ENCODE assay signal across 9 cellular contexts in the genomic region with DNA sequence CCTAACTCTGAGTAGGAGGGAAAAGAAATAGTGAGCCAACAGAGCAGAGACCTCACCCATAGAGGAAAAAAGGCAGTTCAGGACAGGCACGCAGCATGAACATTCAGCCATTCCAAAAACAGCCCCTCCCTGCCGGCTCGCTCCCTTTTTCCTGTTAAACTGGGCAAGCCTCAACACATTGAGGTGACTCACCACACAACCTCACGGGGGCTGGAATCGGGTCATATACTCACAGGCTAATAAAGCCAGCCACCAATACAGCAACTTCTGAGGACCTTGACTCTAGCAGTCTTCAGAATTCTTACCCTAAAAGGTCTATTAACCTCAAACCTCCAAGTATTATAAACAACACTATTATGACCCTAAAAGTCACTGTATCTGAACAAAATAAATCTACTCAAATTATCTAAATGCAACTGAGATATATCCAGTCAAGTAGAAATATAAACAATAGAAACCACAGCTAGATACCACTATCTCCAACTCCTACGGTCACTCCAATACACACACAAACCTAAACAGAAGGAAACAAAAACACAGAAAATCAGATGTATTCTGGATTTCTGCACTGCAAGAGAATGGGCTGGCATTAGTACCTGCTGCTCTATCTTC. TPM values are rescaled to one million over a fixed set of nuclear protein-coding genes. Genes with fewer than 3 reads are reported as not detected.
DNase-seq lines count a peak whose midpoint lies in the region; ATAC-seq and TF ChIP-seq lines count a peak whose summit lies in the region.
"Had no signal": no experiment of that assay in that cellular context is flagged by ENCODE, and none has a peak within 500 bp of the region (broad histone marks: within the 10 kb centered on the region; RNA-seq: fewer than 3 reads in every experiment).

No MANE protein-coding gene starts in this region.

- no peaks in the 10 kb centered on the region for H3K9me3 Mint-ChIP-seq in MCF 10A (ENCODE audit: unreplicated experiment)
- H3K9me3 Mint-ChIP-seq in activated CD8-positive, alpha-beta T cell treated with anti-CD3 and anti-CD28 coated beads, Interleukin-2, amount 10 ng/mL, durations not matched to agents 7 days and 5 days (ENCODE audit: insufficient read depth): no peaks in the 10 kb centered on the region

- TSS peak; percentile 91 for BruUV-seq in MCF 10A (replicated peaks; lab: Mats Ljungman, UMichigan)

- H3K27me3 Mint-ChIP-seq in MCF 10A (ENCODE audit: insufficient read depth, unreplicated experiment): no peaks in the 10 kb centered on the region
- no peaks in the 10 kb centered on the region for H3K27me3 Mint-ChIP-seq in activated CD8-positive, alpha-beta T cell treated with anti-CD3 and anti-CD28 coated beads, Interleukin-2, amount 10 ng/mL, durations not matched to agents 7 days and 5 days (ENCODE audit: low read depth)

- H3K27ac ChIP-seq in left lung (peak overlapping the region; percentile 14 to 47), transverse colon (peak overlapping the region; percentile 96 to 98 (median 98))
- H3K27ac ChIP-seq: SK-N-MC had no signal

- peak overlapping the region; percentile 99 for H3K4me3 Mint-ChIP-seq in MCF 10A (ENCODE audit: unreplicated experiment)
- H3K4me3 Mint-ChIP-seq in activated CD8-positive, alpha-beta T cell treated with anti-CD3 and anti-CD28 coated beads, Interleukin-2, amount 10 ng/mL, durations not matched to agents 7 days and 5 days: no peak overlapping the region

- peaks cover 46% of the 10 kb centered on the region for H3K4me1 Mint-ChIP-seq in MCF 10A (ENCODE audit: insufficient read depth, unreplicated experiment)
- H3K4me1 Mint-ChIP-seq in activated CD8-positive, alpha-beta T cell treated with anti-CD3 and anti-CD28 coated beads, Interleukin-2, amount 10 ng/mL, durations not matched to agents 7 days and 5 days (ENCODE audit: low read depth): peaks cover 49% of the 10 kb centered on the region

- H3K4me3 ChIP-seq in left lung (no peak overlapping the region), transverse colon (no peak overlapping the region)
- H3K4me3 ChIP-seq: SK-N-MC had no signal

- TF ChIP-seq EP300 in transverse colon (IDR thresholded peaks at IDR 0.05; ENCODE audit: low read depth): no peak

- TF ChIP-seq POLR2A in transverse colon (IDR thresholded peaks at IDR 0.05): no peak

- DNase-seq in DMS 273 (lab: John Stamatoyannopoulos, UW; ENCODE audit: unreplicated experiment) (peak; percentile 69), DMS 273 treated with DMSO at 0.1 percent for 48 hours (lab: John Stamatoyannopoulos, UW) (no peak), MCF 10A (ENCODE audit: unreplicated experiment) (peak; percentile 97), left lung (peak in 1 of 2 donors; percentile 75), transverse colon (peak; percentile 70)
- DNase-seq in activated CD8-positive, alpha-beta T cell treated with anti-CD3 and anti-CD28 coated beads, Interleukin-2, amount 10 ng/mL, durations not matched to agents 7 days and 5 days: no peak

- TF ChIP-seq CTCF in MCF 10A (IDR thresholded peaks at IDR 0.05; ENCODE audit: unreplicated experiment) (no peak), left lung (IDR thresholded peaks at IDR 0.05) (no peak), transverse colon (IDR thresholded peaks at IDR 0.05) (no peak)

- H3K9me3 ChIP-seq in left lung (no peaks in the 10 kb centered on the region), transverse colon (no peaks in the 10 kb centered on the region)

- in situ Hi-C loops in transverse colon (cut with MboI; ENCODE audit: low pct_ligation_motif_present in 1 of 4, low pct_unique_long_range_greater_than_20kb in 1 of 4, low sequenced_read_pairs in 3 of 4): no loop called here

- peaks cover 0 to 40% of the 10 kb centered on the region in 2 donors for H3K36me3 ChIP-seq in left lung
- peaks cover 0 to 38% (median 17%) of the 10 kb centered on the region in 4 donors for H3K36me3 ChIP-seq in transverse colon

- CTCF ChIA-PET in MCF 10A (lab: Yijun Ruan, JAX): interaction anchor here (0.6 to 4.3 kb wide), 5 partner anchors 9 to 1842 kb away, joined by 3 to 42 read pairs (median 3); no protein-coding TSS in a partner anchor
- CTCF ChIA-PET in activated CD8-positive, alpha-beta T cell treated with anti-CD3 and anti-CD28 coated beads, Interleukin-2, amount 10 ng/mL, durations not matched to agents 7 days and 5 days (lab: Charles Lee): interaction anchor here (1.4 to 4.9 kb wide), 2 partner anchors 33 to 770 kb away, joined by 3 to 22 read pairs; no protein-coding TSS in a partner anchor

- POLR2A ChIA-PET in MCF 10A (lab: Yijun Ruan, JAX): interaction anchor here (0.7 to 10.2 kb wide), 12 partner anchors 9 to 1550 kb away, joined by 3 to 192 read pairs (median 5); partner anchors contain the start of genes GABARAPL1, LRP6, MAGOHB and SMIM10L1
- POLR2A ChIA-PET in activated CD8-positive, alpha-beta T cell treated with anti-CD3 and anti-CD28 coated beads, Interleukin-2, amount 10 ng/mL, durations not matched to agents 7 days and 5 days (lab: Charles Lee): no interaction called here

- H3K4me1 ChIP-seq in left lung (peaks cover 35 to 50% of the 10 kb centered on the region in 2 donors), transverse colon (peaks cover 12 to 57% (median 48%) of the 10 kb centered on the region in 4 donors)

- H3K27me3 ChIP-seq in left lung (no peaks in the 10 kb centered on the region), transverse colon (no peaks in the 10 kb centered on the region)

- intact Hi-C loops in MCF 10A (cut with micrococcal nuclease): loop anchor here (1.0 to 5.0 kb wide), 2 partner anchors 33 to 505 kb away; partner anchors contain the start of gene GABARAPL1
- intact Hi-C loops in left lung (cut with DNase I): no loop called here
- intact Hi-C loops in transverse colon (cut with DNase I; ENCODE audit: low total_unique reads): no loop called here

- H3K27ac Mint-ChIP-seq in MCF 10A (ENCODE audit: low read depth, unreplicated experiment): peak overlapping the region; percentile 98
- no peak overlapping the region for H3K27ac Mint-ChIP-seq in activated CD8-positive, alpha-beta T cell treated with anti-CD3 and anti-CD28 coated beads, Interleukin-2, amount 10 ng/mL, durations not matched to agents 7 days and 5 days

- H3K36me3 Mint-ChIP-seq in MCF 10A (ENCODE audit: insufficient read depth, unreplicated experiment): peaks cover 78% of the 10 kb centered on the region
- peaks cover 42% of the 10 kb centered on the region for H3K36me3 Mint-ChIP-seq in activated CD8-positive, alpha-beta T cell treated with anti-CD3 and anti-CD28 coated beads, Interleukin-2, amount 10 ng/mL, durations not matched to agents 7 days and 5 days (ENCODE audit: low read depth)

- WGBS in transverse colon (ENCODE audit: low coverage in 1 of 2), 2 donors: 44 to 45% methylated on average over 2 to 6 of the region's 6 CpGs

- ATAC-seq in left lung (peak; percentile 80), GM19463 (IDR thresholded peaks at IDR 0.05; ENCODE audit: unreplicated experiment) (no peak), GM21528 (IDR thresholded peaks at IDR 0.05; ENCODE audit: low FRiP score, unreplicated experiment) (no peak)
- no peak for ATAC-seq in activated CD8-positive, alpha-beta T cell treated with anti-CD3 and anti-CD28 coated beads, Interleukin-2, amount 10 ng/mL, durations not matched to agents 7 days and 5 days

RNA-seq across cellular contexts. Expression of gene YBX3, which starts 6.3 kb away (rescaled TPM):
- total RNA-seq in MCF 10A (2022) (545 and 577 TPM in 2 replicates), left lung (100 to 1,000 TPM; 195 to 285 TPM), transverse colon (100 to 1,000 TPM; 137 to 537 (median 236) TPM)
- 10 to 100 TPM; 85.4 to 91.9 TPM for total RNA-seq in activated CD8-positive, alpha-beta T cell treated with anti-CD3 and anti-CD28 coated beads, Interleukin-2, amount 10 ng/mL, durations not matched to agents 7 days and 5 days

RNA-seq across cellular contexts. Expression of gene STYK1, which starts 43.0 kb away (rescaled TPM):
- total RNA-seq in MCF 10A (2022): 0.14 and 0.56 TPM in 2 replicates
- 1 to 10 TPM; 1.4 to 1.9 TPM for total RNA-seq in left lung
- 10 to 100 TPM in 3 of 4 donors, 1 to 10 TPM in 1; 8.4 to 41.6 (median 19.2) TPM for total RNA-seq in transverse colon
- 1 to 10 TPM; 5.3 to 5.9 TPM for total RNA-seq in activated CD8-positive, alpha-beta T cell treated with anti-CD3 and anti-CD28 coated beads, Interleukin-2, amount 10 ng/mL, durations not matched to agents 7 days and 5 days

Comparison
In these comparisons a context has a peak if more than half of its experiments do, and no peak if none do; other contexts are left out.
1. DNase-seq: peak in DMS 273 (single experiment), MCF 10A (single experiment) and transverse colon (single experiment); none in DMS 273 treated with DMSO at 0.1 percent for 48 hours (single experiment) and activated CD8-positive, alpha-beta T cell treated with anti-CD3 and anti-CD28 coated beads, Interleukin-2, amount 10 ng/mL, durations not matched to agents 7 days and 5 days (single experiment).